8 cellular contexts compared by ENCODE assay signal in the genomic region with DNA sequence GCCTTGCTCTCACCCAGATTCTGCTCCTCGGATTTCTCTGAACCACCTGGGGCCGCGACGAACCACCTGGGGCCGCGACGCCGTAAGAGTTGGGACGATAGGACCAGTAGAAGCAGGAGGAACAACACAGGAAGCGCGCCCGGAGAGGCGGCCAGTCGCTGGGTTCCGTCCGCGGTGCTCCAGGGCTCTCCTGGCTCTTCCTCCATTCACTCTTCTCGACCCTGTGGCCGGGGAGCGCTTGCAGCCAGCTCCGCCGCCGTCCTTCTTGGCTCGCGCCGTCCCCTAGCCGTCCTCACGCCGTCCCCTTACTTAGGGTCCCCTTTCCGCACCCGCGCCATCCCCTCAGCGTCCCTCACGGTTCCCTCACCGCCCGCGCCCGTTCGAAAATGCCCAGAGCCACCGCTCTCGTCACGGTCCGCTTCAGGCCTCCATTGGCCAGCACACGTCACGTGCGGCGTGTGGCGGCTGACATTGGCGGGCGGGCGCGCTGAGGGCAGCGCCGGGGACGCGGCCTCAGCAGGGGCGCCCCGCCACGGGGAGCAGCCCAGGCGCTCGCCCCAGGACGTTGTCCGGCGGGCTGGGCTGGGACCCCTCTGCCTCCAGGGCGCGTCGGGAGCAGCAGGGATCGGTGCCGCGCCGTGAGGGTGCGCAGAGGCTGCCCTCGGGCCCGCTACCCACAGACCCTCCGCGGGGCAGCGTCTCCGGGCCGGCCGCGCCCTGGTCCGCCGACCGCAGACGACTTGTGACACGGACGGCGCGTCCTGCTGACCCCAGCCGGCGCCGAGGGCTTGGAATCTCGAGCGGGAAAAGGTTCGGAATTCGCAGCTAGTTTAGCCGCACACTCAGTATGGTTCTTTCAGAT. TPM values are rescaled to one million over a fixed set of nuclear protein-coding genes. Genes with fewer than 3 reads are reported as not detected.
DNase-seq lines count a peak whose midpoint lies in the region; ATAC-seq lines count a peak whose summit lies in the region.

No MANE protein-coding gene starts in this region.

- H3K4me3 ChIP-seq in endocrine pancreas (ENCODE audit: control insufficient read depth, insufficient read depth, low read length), result peak overlapping the region; percentile 89

- H3K9me3 ChIP-seq in endocrine pancreas (ENCODE audit: control insufficient read depth, low read length), result no peaks in the 10 kb centered on the region

- H3K4me1 ChIP-seq in endocrine pancreas (ENCODE audit: control insufficient read depth, insufficient read depth, low read length), result no peaks in the 10 kb centered on the region

- ATAC-seq in GM19328 (IDR thresholded peaks at IDR 0.05; ENCODE audit: unreplicated experiment) (peak; percentile 99), HG03469 (IDR thresholded peaks at IDR 0.05; ENCODE audit: unreplicated experiment) (peak; percentile 95)

- H3K36me3 ChIP-seq in endocrine pancreas (ENCODE audit: control insufficient read depth, insufficient read depth, low read length), result no peaks in the 10 kb centered on the region

- DNase-seq in CD1c-positive myeloid dendritic cell (ENCODE audit: extremely low spot score) (peak; percentile 94), NCI-H748 (lab: John Stamatoyannopoulos, UW; ENCODE audit: unreplicated experiment) (peak; percentile 93), mesenteric fat pad (ENCODE audit: low spot score) (peak; percentile 94)
- DNase-seq in activated CD8-positive, alpha-beta memory T cell treated with anti-CD3 and anti-CD28 coated beads for 24 hours, result peak; percentile 91
- DNase-seq in stimulated activated CD8-positive, alpha-beta memory T cell treated with anti-CD3 and anti-CD28 coated beads, Interleukin-15, amount 100 ng/mL, for 24 hours (ENCODE audit: low read depth), result peak; percentile 59

- no peaks in the 10 kb centered on the region for H3K27me3 ChIP-seq in endocrine pancreas (ENCODE audit: control insufficient read depth, insufficient read depth, low read length)

- H3K9ac ChIP-seq in endocrine pancreas (ENCODE audit: control insufficient read depth, insufficient read depth, low read length), result peak overlapping the region; percentile 76

RNA-seq across cellular contexts. Expression of a gene that starts 53.7 kb away (rescaled TPM):
- 13.6 TPM for total RNA-seq in mesenteric fat pad

Comparison
In these comparisons a context has a peak if more than half of its experiments do, and no peak if none do; other contexts are left out.
1. Peak in every context shown above with its lines: DNase-seq, ATAC-seq and H3K4me3 ChIP-seq.